In genomic region chr9:112047538-112048066, GRCh38 we compare ENCODE assay signal across 1 cellular context.
TF ChIP-seq lines count a peak whose summit lies in the region.

No MANE protein-coding gene starts in this region.

TF ChIP-seq in IMR-90, 13 proteins besides CTCF, POLR2A, EP300 and RAD21 (continued from another document):
- TF ChIP-seq MXI1 (IDR thresholded peaks at IDR 0.05; ENCODE audit: borderline replicate concordance, low read depth, low read length) (no peak), MAFK (IDR thresholded peaks at IDR 0.05; ENCODE audit: low read depth, low read length) (no peak), CEBPB (IDR thresholded peaks at IDR 0.05; ENCODE audit: low read depth, low read length) (no peak), CHD1 (IDR thresholded peaks at IDR 0.05; ENCODE audit: low read depth, low read length) (no peak), MAZ (IDR thresholded peaks at IDR 0.05; ENCODE audit: borderline replicate concordance, low read depth, low read length) (no peak), BHLHE40 (IDR thresholded peaks at IDR 0.05; ENCODE audit: low read depth, low read length) (no peak)
